Comparison of ENCODE assay signal across 16 cellular contexts in genomic region chr20:8667306-8667705, GRCh38.
"Had no signal": no experiment of that assay in that cellular context is flagged by ENCODE, and none has a peak within 500 bp of the region (broad histone marks: within the 10 kb centered on the region; RNA-seq: fewer than 3 reads in every experiment).

No MANE protein-coding gene starts in this region.

- H3K36me3 Mint-ChIP-seq: natural killer cell had no signal

- H3K4me1 Mint-ChIP-seq: activated naive CD8-positive, alpha-beta T cell treated with anti-CD3 and anti-CD28 coated beads, Interleukin-2, amount 50 U/mL, for 24 hours had no signal

- H3K27me3 Mint-ChIP-seq: activated naive CD8-positive, alpha-beta T cell treated with anti-CD3 and anti-CD28 coated beads, Interleukin-2, amount 50 U/mL, for 24 hours had no signal

- H3K27ac Mint-ChIP-seq: activated CD4-positive, alpha-beta T cell treated with anti-CD3 and anti-CD28 coated beads, Interleukin-2, amount 10 ng/mL, durations not matched to agents 7 days and 5 days; activated naive CD8-positive, alpha-beta T cell treated with anti-CD3 and anti-CD28 coated beads, Interleukin-2, amount 50 U/mL, for 24 hours; natural killer cell had no signal

- H3K9me3 Mint-ChIP-seq: activated CD4-positive, alpha-beta T cell treated with anti-CD3 and anti-CD28 coated beads, Interleukin-2, amount 10 ng/mL, durations not matched to agents 7 days and 5 days; activated naive CD8-positive, alpha-beta T cell treated with anti-CD3 and anti-CD28 coated beads, Interleukin-2, amount 50 U/mL, for 24 hours; natural killer cell had no signal

- ATAC-seq: activated naive CD8-positive, alpha-beta T cell treated with anti-CD3 and anti-CD28 coated beads, Interleukin-2, amount 50 U/mL, for 24 hours; foreskin keratinocyte; left colon; natural killer cell had no signal

- H3K4me3 Mint-ChIP-seq: activated CD4-positive, alpha-beta T cell treated with anti-CD3 and anti-CD28 coated beads, Interleukin-2, amount 10 ng/mL, durations not matched to agents 7 days and 5 days; activated naive CD8-positive, alpha-beta T cell treated with anti-CD3 and anti-CD28 coated beads, Interleukin-2, amount 50 U/mL, for 24 hours; natural killer cell had no signal

- DNase-seq: activated CD4-positive, alpha-beta T cell treated with anti-CD3 and anti-CD28 coated beads, Interleukin-2, amount 10 ng/mL, durations not matched to agents 7 days and 5 days; activated CD4-positive, CD25-positive, alpha-beta regulatory T cell; activated CD8-positive, alpha-beta memory T cell treated with anti-CD3 and anti-CD28 coated beads for 24 hours; activated naive CD4-positive, alpha-beta T cell; activated naive CD8-positive, alpha-beta T cell treated with anti-CD3 and anti-CD28 coated beads, Interleukin-2, amount 50 U/mL, for 24 hours; foreskin keratinocyte; head of caudate nucleus; left colon; mammary epithelial cell; natural killer cell; occipital lobe; stimulated activated CD4-positive, alpha-beta T cell treated with anti-CD3 and anti-CD28 coated beads, Interleukin-12 subunit alpha, Interleukin-12 subunit beta, amount 100 ng/mL, for 4 hours; stimulated activated CD4-positive, alpha-beta T cell treated with anti-CD3 and anti-CD28 coated beads, Interleukin-2, amount 100 ng/mL, for 24 hours; tibial artery had no signal

- H3K4me3 ChIP-seq: cardiac muscle cell, tibial artery, vagina had no signal
